ENCODE assay signal across 1 cellular context in genomic region chr3:157953565-157953964, GRCh38.
TF ChIP-seq lines count a peak whose summit lies in the region.

No MANE protein-coding gene starts in this region.

TF ChIP-seq in GM23338, 12 proteins besides CTCF, POLR2A, EP300 and RAD21 (continued from another document):
- no peak for TF ChIP-seq REST (IDR thresholded peaks at IDR 0.05; ENCODE audit: unreplicated experiment)
- TF ChIP-seq NANOG (IDR thresholded peaks at IDR 0.05; ENCODE audit: borderline replicate concordance): no peak
- TF ChIP-seq JUNB (IDR thresholded peaks at IDR 0.05; ENCODE audit: unreplicated experiment): no peak
- no peak for TF ChIP-seq EZH2phosphoT487 (IDR thresholded peaks at IDR 0.05; ENCODE audit: unreplicated experiment)
- no peak for TF ChIP-seq ZNF331 (CRISPR knock-in tag; IDR thresholded peaks at IDR 0.05; ENCODE audit: low read depth)
- no peak for TF ChIP-seq ZNF114 (CRISPR knock-in tag; IDR thresholded peaks at IDR 0.05)
- no peak for TF ChIP-seq STAT1 (IDR thresholded peaks at IDR 0.05; ENCODE audit: unreplicated experiment)
TF ChIP-seq in GM23338: peak in this region for 0.
